33 cellular contexts compared by ENCODE assay signal in the genomic region with DNA sequence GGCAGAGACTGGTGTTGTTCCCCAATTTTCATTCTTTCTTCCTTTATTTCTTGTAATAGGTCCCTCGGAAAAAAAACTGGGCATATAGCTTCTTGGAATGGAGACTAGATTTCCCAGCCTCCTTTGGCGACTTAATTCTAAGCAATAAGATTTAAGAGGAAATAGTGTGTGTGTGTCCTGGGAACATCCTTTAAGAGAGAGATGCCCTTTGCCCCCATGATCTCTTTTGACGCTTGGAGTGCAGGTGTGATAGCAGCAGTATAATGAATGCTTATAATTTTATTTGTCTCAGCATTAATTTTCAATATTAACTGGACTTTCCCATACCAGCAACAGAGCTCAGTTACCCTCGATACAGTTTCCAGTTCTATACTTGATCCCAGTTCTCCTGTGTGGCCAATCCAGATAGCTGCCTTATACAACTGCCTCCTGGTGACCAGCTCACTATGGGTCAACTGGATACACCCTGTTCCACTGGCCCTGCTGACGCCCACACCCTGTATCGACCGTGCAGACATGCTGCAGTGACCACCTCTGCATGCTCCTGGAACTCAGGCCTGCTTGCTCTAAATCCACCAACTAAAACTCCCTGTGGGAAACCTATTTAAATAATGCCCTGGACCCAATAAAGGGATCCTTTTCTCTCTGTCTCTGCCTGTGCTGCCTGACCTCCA. TPM values are rescaled to one million over a fixed set of nuclear protein-coding genes. Genes with fewer than 3 reads are reported as not detected.
"Had no signal": no experiment of that assay in that cellular context is flagged by ENCODE, and none has a peak within 500 bp of the region (broad histone marks: within the 10 kb centered on the region; RNA-seq: fewer than 3 reads in every experiment).

No MANE protein-coding gene starts in this region.

- H3K27ac ChIP-seq: cardiac muscle cell, SJSA1 had no signal

- H3K27me3 ChIP-seq: cardiac muscle cell, MG63, Peyer's patch, SJSA1 had no signal

- H3K4me3 ChIP-seq: cardiac muscle cell, MG63, Peyer's patch, SJSA1 had no signal

- H3K9ac ChIP-seq: SK-N-SH had no signal

- ATAC-seq: activated CD4-positive, alpha-beta T cell treated with anti-CD3 and anti-CD28 coated beads for 36 hours; activated CD4-positive, CD25-positive, alpha-beta regulatory T cell treated with anti-CD3 and anti-CD28 coated beads, Interleukin-2, amount 50 U/mL, for 24 hours; activated CD8-positive, alpha-beta memory T cell treated with anti-CD3 and anti-CD28 coated beads, Interleukin-2, amount 10 ng/mL, durations not matched to agents 7 days and 5 days; PC-3 had no signal

- DNase-seq: activated CD4-positive, alpha-beta memory T cell treated with anti-CD3 and anti-CD28 coated beads for 36 hours; activated CD4-positive, alpha-beta T cell treated with anti-CD3 and anti-CD28 coated beads for 36 hours; activated CD4-positive, alpha-beta T cell treated with anti-CD3 and anti-CD28 coated beads, Interleukin-2, amount 10 ng/mL, durations not matched to agents 7 days and 5 days; activated CD8-positive, alpha-beta memory T cell treated with anti-CD3 and anti-CD28 coated beads for 24 hours; activated CD8-positive, alpha-beta memory T cell treated with anti-CD3 and anti-CD28 coated beads, Interleukin-2, amount 10 ng/mL, durations not matched to agents 7 days and 5 days; activated CD8-positive, alpha-beta memory T cell treated with anti-CD3 and anti-CD28 coated beads, Interleukin-2, amount 50 U/mL, for 48 hours; activated effector memory CD4-positive, alpha-beta T cell treated with Interleukin-2 at 50 U/mL for 16 hours; activated naive CD4-positive, alpha-beta T cell treated with anti-CD3 and anti-CD28 coated beads, Interleukin-2, amount 10 ng/mL, durations not matched to agents 7 days and 5 days; activated T-cell treated with anti-CD3 and anti-CD28 coated beads, Interleukin-2, amount 50 U/mL, for 48 hours; amniotic stem cell; aorta; Kasumi-1; KG1; MG63; NCI-H1048; NCI-H1105 treated with DMSO at 0.1 percent for 48 hours; NCI-H1436; NCI-H187; NCI-H2029 treated with DMSO at 0.1 percent for 48 hours; NCI-H2107; NCI-H2171; NCI-H510A; NCI-H526; NCI-H748 treated with DMSO at 0.1 percent for 48 hours; NK-92 treated with Interleukin-12 subunit alpha and Interleukin-12 subunit beta, amount 100 ng/mL, for 24 hours; PC-3; Peyer's patch; RPMI8226; SHP77 treated with DMSO at 0.1 percent for 48 hours; SK-N-SH had no signal

- H3K9me3 ChIP-seq: MG63, Peyer's patch, SJSA1, SK-N-SH had no signal

- H3K4me1 ChIP-seq: SJSA1 had no signal

- H3K36me3 ChIP-seq: cardiac muscle cell, MG63, Peyer's patch, SJSA1 had no signal

- H3K4me2 ChIP-seq: SK-N-SH had no signal

RNA-seq across cellular contexts. Expression of gene TMEM176A, which starts 13.9 kb away (rescaled TPM):
- total RNA-seq: activated CD4-positive, alpha-beta memory T cell treated with anti-CD3 and anti-CD28 coated beads for 36 hours; activated CD4-positive, alpha-beta T cell treated with anti-CD3 and anti-CD28 coated beads for 36 hours; activated CD4-positive, alpha-beta T cell treated with anti-CD3 and anti-CD28 coated beads, Interleukin-2, amount 10 ng/mL, durations not matched to agents 7 days and 5 days; activated CD8-positive, alpha-beta memory T cell treated with anti-CD3 and anti-CD28 coated beads, Interleukin-2, amount 10 ng/mL, durations not matched to agents 7 days and 5 days; PC-3; SJSA1 had no signal
- polyA plus RNA-seq: SK-N-SH had no signal

RNA-seq across cellular contexts. Expression of gene TMEM176B, which starts 14.3 kb away (rescaled TPM):
- total RNA-seq: activated CD4-positive, alpha-beta memory T cell treated with anti-CD3 and anti-CD28 coated beads for 36 hours; activated CD4-positive, alpha-beta T cell treated with anti-CD3 and anti-CD28 coated beads for 36 hours; activated CD4-positive, alpha-beta T cell treated with anti-CD3 and anti-CD28 coated beads, Interleukin-2, amount 10 ng/mL, durations not matched to agents 7 days and 5 days; activated CD8-positive, alpha-beta memory T cell treated with anti-CD3 and anti-CD28 coated beads, Interleukin-2, amount 10 ng/mL, durations not matched to agents 7 days and 5 days; PC-3; SJSA1 had no signal
- polyA plus RNA-seq: SK-N-SH had no signal

RNA-seq across cellular contexts. Expression of gene AOC1, which starts 37.9 kb away (rescaled TPM):
- total RNA-seq: activated CD4-positive, alpha-beta memory T cell treated with anti-CD3 and anti-CD28 coated beads for 36 hours; activated CD4-positive, alpha-beta T cell treated with anti-CD3 and anti-CD28 coated beads for 36 hours; activated CD4-positive, alpha-beta T cell treated with anti-CD3 and anti-CD28 coated beads, Interleukin-2, amount 10 ng/mL, durations not matched to agents 7 days and 5 days; activated CD8-positive, alpha-beta memory T cell treated with anti-CD3 and anti-CD28 coated beads, Interleukin-2, amount 10 ng/mL, durations not matched to agents 7 days and 5 days; PC-3; SJSA1 had no signal
- polyA plus RNA-seq: cardiac muscle cell, SK-N-SH had no signal
